Comparison of ENCODE assay signal across 14 cellular contexts in genomic region chr11:131609317-131609716, GRCh38.
A peak's percentile ranks its signal among the peaks of the same experiment; 100 is the strongest.
DNase-seq lines count a peak whose midpoint lies in the region; ATAC-seq, FAIRE-seq and TF ChIP-seq lines count a peak whose summit lies in the region.
"Had no signal": no experiment of that assay in that cellular context is flagged by ENCODE, and none has a peak within 500 bp of the region (broad histone marks: within the 10 kb centered on the region; RNA-seq: fewer than 3 reads in every experiment).

No MANE protein-coding gene starts in this region.

- TF ChIP-seq CTCF in Loucy (conservative IDR thresholded peaks at IDR 0.05; ENCODE audit: low read length) (no peak), brain microvascular endothelial cell (IDR thresholded peaks at IDR 0.05; ENCODE audit: low read depth, low read length, missing control alignments) (no peak), GM23338 (conservative IDR thresholded peaks at IDR 0.05; ENCODE audit: low read depth in 2 of 2) (no peak), colonic mucosa (IDR thresholded peaks at IDR 0.05) (no peak)

- H3K9me2 ChIP-seq in Loucy (replicated peaks; ENCODE audit: low read depth, low read length) (no peaks in the 10 kb centered on the region), GM23338 (ENCODE audit: insufficient read depth) (no peaks in the 10 kb centered on the region)

- FAIRE-seq in GM19239 (lab: Jason Lieb, UNC), result no peak

- intact Hi-C loops in colonic mucosa (cut with DNase I), result no loop called here

- no peaks in the 10 kb centered on the region for H3K9me3 ChIP-seq in BLaER1
- no peaks in the 10 kb centered on the region for H3K9me3 ChIP-seq in Loucy (ENCODE audit: insufficient read depth, low read depth, low read length)
- no peaks in the 10 kb centered on the region for H3K9me3 ChIP-seq in colonic mucosa

- peak; percentile 90 for DNase-seq in brain microvascular endothelial cell
- DNase-seq in non-pigmented ciliary epithelial cell (ENCODE audit: low read depth), result peak; percentile 94
- DNase-seq in GM19239 (ENCODE audit: insufficient read length, low spot score), result no peak
- DNase-seq in GM23338 (ENCODE audit: low spot score), result no peak
- no peak for DNase-seq in SW 1271 (lab: John Stamatoyannopoulos, UW)
- DNase-seq in colonic mucosa, result no peak
- DNase-seq: activated CD4-positive, alpha-beta T cell treated with anti-CD3 and anti-CD28 coated beads, Interleukin-2, amount 10 ng/mL, durations not matched to agents 7 days and 5 days; CD4-positive, alpha-beta T cell; stimulated activated CD4-positive, alpha-beta T cell treated with anti-CD3 and anti-CD28 coated beads, Interleukin-2, amount 100 ng/mL, for 48 hours; T-cell had no signal

- no peaks in the 10 kb centered on the region for H3K9me3 Mint-ChIP-seq in GM23338

- H3K9ac ChIP-seq in BLaER1 (no peak overlapping the region), Loucy (ENCODE audit: low read depth, low read length, poor library complexity, severe bottlenecking) (peak overlapping the region; percentile 16), colonic mucosa (ENCODE audit: low read depth in 2 of 2, low read length in 2 of 2) (no peak overlapping the region)

- peaks cover 17% of the 10 kb centered on the region for H3K27me3 Mint-ChIP-seq in GM23338 (ENCODE audit: insufficient read depth, low read depth, poor library complexity)
- H3K27me3 Mint-ChIP-seq: activated CD4-positive, alpha-beta T cell treated with anti-CD3 and anti-CD28 coated beads, Interleukin-2, amount 10 ng/mL, durations not matched to agents 7 days and 5 days had no signal

- no peaks in the 10 kb centered on the region for H3K36me3 ChIP-seq in BLaER1
- H3K36me3 ChIP-seq in Loucy (ENCODE audit: insufficient read depth, low read length), result no peaks in the 10 kb centered on the region
- no peaks in the 10 kb centered on the region for H3K36me3 ChIP-seq in brain microvascular endothelial cell (replicated peaks)
- H3K36me3 ChIP-seq in GM23338 (ENCODE audit: insufficient read depth), result no peaks in the 10 kb centered on the region
- H3K36me3 ChIP-seq in colonic mucosa, result no peaks in the 10 kb centered on the region

- H3K79me2 ChIP-seq in Loucy (ENCODE audit: insufficient read depth, low read length) (no peaks in the 10 kb centered on the region), GM23338 (replicated peaks; ENCODE audit: insufficient read depth) (no peaks in the 10 kb centered on the region)

- in situ Hi-C loops in brain microvascular endothelial cell (cut with HindIII; ENCODE audit: low pct_ligation_motif_present, low sequenced_read_pairs), result no loop called here

- H3K4me3 Mint-ChIP-seq in GM23338, result no peak overlapping the region
- H3K4me3 Mint-ChIP-seq: activated CD4-positive, alpha-beta T cell treated with anti-CD3 and anti-CD28 coated beads, Interleukin-2, amount 10 ng/mL, durations not matched to agents 7 days and 5 days; CD4-positive, alpha-beta T cell; memory B cell; stimulated activated effector memory CD8-positive, alpha-beta T cell treated with anti-CD3 and anti-CD28 coated beads, Interleukin-12 subunit alpha, Interleukin-12 subunit beta, amount 100 ng/mL, for 72 hours; T-cell had no signal

- no peak overlapping the region for H3K4me3 ChIP-seq in BLaER1
- no peak overlapping the region for H3K4me3 ChIP-seq in Loucy (ENCODE audit: low read length, poor library complexity, severe bottlenecking)
- H3K4me3 ChIP-seq in brain microvascular endothelial cell (ENCODE audit: low read depth, low read length), result no peak overlapping the region
- H3K4me3 ChIP-seq in GM23338, result no peak overlapping the region
- no peak overlapping the region for H3K4me3 ChIP-seq in colonic mucosa

- H2AFZ ChIP-seq in Loucy (ENCODE audit: low read length), result no peak overlapping the region
- H2AFZ ChIP-seq in GM23338, result no peak overlapping the region

- peaks cover 20% of the 10 kb centered on the region for H3K4me1 ChIP-seq in BLaER1
- peaks cover 63% of the 10 kb centered on the region for H3K4me1 ChIP-seq in Loucy (ENCODE audit: insufficient read depth, low read length, poor library complexity, severe bottlenecking)
- 0 out of 2 replicates have a peak, but pooled peaks cover 6% of the 10 kb centered on the region for H3K4me1 ChIP-seq in GM23338 (ENCODE audit: insufficient read depth)
- no peaks in the 10 kb centered on the region for H3K4me1 ChIP-seq in colonic mucosa

- H3K27ac ChIP-seq in BLaER1 (no peak overlapping the region), brain microvascular endothelial cell (peak overlapping the region; percentile 42), GM23338 (ENCODE audit: low read depth) (no peak overlapping the region), colonic mucosa (no peak overlapping the region)

- H3K27me3 ChIP-seq in BLaER1 (no peaks in the 10 kb centered on the region), Loucy (ENCODE audit: insufficient read depth, low read length, poor library complexity, severe bottlenecking) (no peaks in the 10 kb centered on the region), brain microvascular endothelial cell (replicated peaks) (peaks cover 8% of the 10 kb centered on the region), GM23338 (ENCODE audit: insufficient read depth) (no peaks in the 10 kb centered on the region), colonic mucosa (no peaks in the 10 kb centered on the region)

- ATAC-seq in GM23338, result no peak
- ATAC-seq: stimulated activated effector memory CD8-positive, alpha-beta T cell treated with anti-CD3 and anti-CD28 coated beads, Interleukin-12 subunit alpha, Interleukin-12 subunit beta, amount 100 ng/mL, for 72 hours; T-cell had no signal

- H4K20me1 ChIP-seq in BLaER1 (no peaks in the 10 kb centered on the region), Loucy (ENCODE audit: insufficient read depth, low read length, poor library complexity, severe bottlenecking) (no peaks in the 10 kb centered on the region), GM23338 (replicated peaks; ENCODE audit: insufficient read depth) (no peaks in the 10 kb centered on the region)

- H3F3A ChIP-seq in Loucy (ENCODE audit: low read depth), result 0 out of 2 replicates have a peak, but pooled peaks cover 5% of the 10 kb centered on the region
- no peaks in the 10 kb centered on the region for H3F3A ChIP-seq in GM23338 (replicated peaks; ENCODE audit: low read depth)

- no peaks in the 10 kb centered on the region; the same call in 2 of the 3 replicates for H3K36me3 Mint-ChIP-seq in GM23338 (ENCODE audit: low read depth)
- H3K36me3 Mint-ChIP-seq: memory B cell; stimulated activated effector memory CD8-positive, alpha-beta T cell treated with anti-CD3 and anti-CD28 coated beads, Interleukin-12 subunit alpha, Interleukin-12 subunit beta, amount 100 ng/mL, for 72 hours; T-cell had no signal

- peaks cover 25% of the 10 kb centered on the region for H3K4me1 Mint-ChIP-seq in GM23338
- H3K4me1 Mint-ChIP-seq: activated CD4-positive, alpha-beta T cell treated with anti-CD3 and anti-CD28 coated beads, Interleukin-2, amount 10 ng/mL, durations not matched to agents 7 days and 5 days; memory B cell; stimulated activated effector memory CD8-positive, alpha-beta T cell treated with anti-CD3 and anti-CD28 coated beads, Interleukin-12 subunit alpha, Interleukin-12 subunit beta, amount 100 ng/mL, for 72 hours; T-cell had no signal

- no peak overlapping the region for H3K27ac Mint-ChIP-seq in GM23338
- H3K27ac Mint-ChIP-seq: activated CD4-positive, alpha-beta T cell treated with anti-CD3 and anti-CD28 coated beads, Interleukin-2, amount 10 ng/mL, durations not matched to agents 7 days and 5 days; CD4-positive, alpha-beta T cell; memory B cell; stimulated activated effector memory CD8-positive, alpha-beta T cell treated with anti-CD3 and anti-CD28 coated beads, Interleukin-12 subunit alpha, Interleukin-12 subunit beta, amount 100 ng/mL, for 72 hours; T-cell had no signal

- H3K4me2 ChIP-seq in BLaER1, result peak overlapping the region; percentile 49
- peak overlapping the region; percentile 55 for H3K4me2 ChIP-seq in Loucy (ENCODE audit: low read depth, low read length, poor library complexity, severe bottlenecking)
- H3K4me2 ChIP-seq in GM23338, result no peak overlapping the region

TF ChIP-seq in GM23338, 12 proteins besides CTCF, POLR2A, EP300 and RAD21:
- TF ChIP-seq ZNF114 (CRISPR knock-in tag; IDR thresholded peaks at IDR 0.05), result no peak
TF ChIP-seq in GM23338: peak in this region for 0.

Comparison
In these comparisons a context has a peak if more than half of its experiments do, and no peak if none do; other contexts are left out.
1. DNase-seq: peak in brain microvascular endothelial cell (single experiment) and non-pigmented ciliary epithelial cell (single experiment); none in GM19239 (single experiment), GM23338 (single experiment), SW 1271 (0 of 2) and colonic mucosa (single experiment).